Comparison of ENCODE assay signal across 8 cellular contexts in the genomic region with DNA sequence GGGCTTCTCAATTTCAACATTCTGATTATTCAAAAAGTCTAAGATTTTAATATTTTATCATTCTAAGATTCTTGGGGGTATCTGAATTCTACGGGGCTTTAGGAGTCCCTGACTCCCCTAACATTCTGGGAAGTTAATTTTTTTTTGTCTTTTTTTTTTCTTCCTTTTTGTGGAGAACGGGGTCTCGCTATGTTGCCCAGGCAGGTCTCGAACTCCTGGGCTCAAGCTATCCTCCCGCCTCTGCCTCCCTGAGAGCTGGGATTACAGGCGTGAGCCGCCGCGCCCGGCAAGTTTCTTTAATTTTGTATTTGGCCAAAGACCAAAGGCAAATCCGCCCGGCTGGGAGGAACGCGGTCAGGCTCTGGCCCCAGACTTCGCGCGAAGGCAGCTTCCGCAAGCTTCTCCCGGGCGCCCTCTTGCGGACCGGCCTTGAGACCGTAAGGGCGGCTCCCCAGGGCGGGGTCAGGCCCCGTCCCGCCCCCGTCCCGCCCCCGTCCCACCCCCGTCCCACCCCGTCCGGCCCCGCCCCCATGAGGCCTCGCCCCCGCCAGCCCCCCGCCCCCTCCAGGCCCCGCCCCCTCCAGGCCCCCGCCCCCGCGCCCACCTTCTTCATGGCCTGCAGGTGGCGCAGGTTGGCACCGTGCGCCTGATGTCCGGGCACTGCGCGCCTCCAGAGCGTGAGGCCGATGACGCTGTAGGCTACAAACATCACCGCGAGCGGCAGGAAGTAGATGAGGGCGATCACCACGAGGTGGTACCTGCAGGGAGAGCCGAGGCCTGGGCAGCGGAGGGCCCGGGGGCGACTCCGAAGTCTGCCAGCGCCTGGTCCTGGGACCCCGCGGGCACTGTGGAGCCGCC. TPM values are rescaled to one million over a fixed set of nuclear protein-coding genes. Genes with fewer than 3 reads are reported as not detected.
DNase-seq lines count a peak whose midpoint lies in the region; ATAC-seq lines count a peak whose summit lies in the region.

No MANE protein-coding gene starts in this region.

- H3K36me3 ChIP-seq in duodenal mucosa (ENCODE audit: control insufficient read depth in 1 of 2, insufficient read depth in 2 of 2, low read length in 2 of 2), result no peaks in the 10 kb centered on the region

- peak overlapping the region; percentile 76 for H3K27ac Mint-ChIP-seq in activated CD4-positive, alpha-beta memory T cell treated with anti-CD3 and anti-CD28 coated beads for 36 hours

- ATAC-seq in GM19438 (IDR thresholded peaks at IDR 0.05; ENCODE audit: low read depth, unreplicated experiment) (peak; percentile 77), HG03565 (IDR thresholded peaks at IDR 0.05; ENCODE audit: unreplicated experiment) (peak; percentile 71)

- H3K4me3 ChIP-seq in duodenal mucosa (ENCODE audit: low read depth in 1 of 2, low read length in 2 of 2), result peak overlapping the region; percentile 52 to 54

- peaks cover 2% of the 10 kb centered on the region for H3K36me3 Mint-ChIP-seq in activated CD4-positive, alpha-beta memory T cell treated with anti-CD3 and anti-CD28 coated beads for 36 hours

- H3K4me1 Mint-ChIP-seq in activated CD4-positive, alpha-beta memory T cell treated with anti-CD3 and anti-CD28 coated beads for 36 hours (ENCODE audit: low read depth), result peaks cover 15% of the 10 kb centered on the region

- H3K4me3 Mint-ChIP-seq in activated CD4-positive, alpha-beta memory T cell treated with anti-CD3 and anti-CD28 coated beads for 36 hours, result peak overlapping the region; percentile 46

- peak overlapping the region; percentile 38 to 51 for H3K9ac ChIP-seq in duodenal mucosa (ENCODE audit: low read depth in 1 of 2, low read length in 2 of 2)

- H3K27ac ChIP-seq in duodenal mucosa (ENCODE audit: low read depth, low read length), result peak overlapping the region; percentile 76

- CTCF ChIA-PET in activated CD4-positive, alpha-beta memory T cell treated with anti-CD3 and anti-CD28 coated beads for 36 hours (lab: Charles Lee), result interaction anchor here (0.6 to 4.1 kb wide), 27 partner anchors 10 to 762 kb away, joined by 3 to 50 read pairs (median 5); a partner anchor contains a TSS

- peaks cover 8 to 11% of the 10 kb centered on the region in 2 donors for H3K4me1 ChIP-seq in duodenal mucosa (ENCODE audit: control insufficient read depth in 1 of 2, insufficient read depth in 2 of 2, low read length in 2 of 2)

- no peaks in the 10 kb centered on the region for H3K9me3 ChIP-seq in duodenal mucosa (ENCODE audit: control insufficient read depth in 1 of 2, low read length in 2 of 2)

- POLR2A ChIA-PET in activated CD4-positive, alpha-beta memory T cell treated with anti-CD3 and anti-CD28 coated beads for 36 hours (lab: Charles Lee), result interaction anchor here (0.9 to 1.3 kb wide), 3 partner anchors 12 to 91 kb away, joined by 3 to 4 read pairs (median 3); no protein-coding TSS in a partner anchor

- no peaks in the 10 kb centered on the region for H3K9me3 Mint-ChIP-seq in activated CD4-positive, alpha-beta memory T cell treated with anti-CD3 and anti-CD28 coated beads for 36 hours

- H3K27me3 ChIP-seq in duodenal mucosa (ENCODE audit: control insufficient read depth in 1 of 2, insufficient read depth in 2 of 2, low read length in 2 of 2), result no peaks in the 10 kb centered on the region

- intact Hi-C loops in activated CD4-positive, alpha-beta memory T cell treated with anti-CD3 and anti-CD28 coated beads for 36 hours (cut with micrococcal nuclease), result loop anchor here (1.0 to 5.0 kb wide), 8 partner anchors 16 to 411 kb away; a partner anchor contains a TSS

- H3K27me3 Mint-ChIP-seq in activated CD4-positive, alpha-beta memory T cell treated with anti-CD3 and anti-CD28 coated beads for 36 hours, result peaks cover 2% of the 10 kb centered on the region

- DNase-seq in CMK (ENCODE audit: low read depth), result peak; percentile 84
- peak; percentile 52 for DNase-seq in NCI-H748 treated with DMSO at 0.1 percent for 48 hours (lab: John Stamatoyannopoulos, UW)
- peak; percentile 93 for DNase-seq in activated CD4-positive, alpha-beta memory T cell treated with anti-CD3 and anti-CD28 coated beads for 36 hours
- peak; percentile 92 for DNase-seq in medulla oblongata (ENCODE audit: extremely low spot score)
- DNase-seq in stimulated activated CD4-positive, alpha-beta T cell treated with anti-CD3 and anti-CD28 coated beads, TNF-alpha, amount 100 ng/mL, for 48 hours (ENCODE audit: low read depth in 3 of 3), result peak; percentile 81 to 86 (median 84)

RNA-seq across cellular contexts. Expression of a gene that starts 8.2 kb away (rescaled TPM):
- not detected for total RNA-seq in activated CD4-positive, alpha-beta memory T cell treated with anti-CD3 and anti-CD28 coated beads for 36 hours

RNA-seq across cellular contexts. Expression of a gene that starts 42.7 kb away (rescaled TPM):
- 1 to 10 TPM; 2.5 to 3.1 TPM for total RNA-seq in activated CD4-positive, alpha-beta memory T cell treated with anti-CD3 and anti-CD28 coated beads for 36 hours

Comparison
In these comparisons a context has a peak if more than half of its experiments do, and no peak if none do; other contexts are left out.
1. Peak in every context shown above with its lines: DNase-seq, ATAC-seq, H3K4me3 ChIP-seq and H3K27ac ChIP-seq.